In genomic region chr18:9907867-9908266, GRCh38 we compare ENCODE assay signal across 2 cellular contexts.
A peak's percentile ranks its signal among the peaks of the same experiment; 100 is the strongest.
TF ChIP-seq lines count a peak whose summit lies in the region.

No MANE protein-coding gene starts in this region.

TF ChIP-seq in HepG2, 621 proteins besides CTCF, POLR2A, EP300 and RAD21:
- TF ChIP-seq BRF2 (CRISPR knock-in tag; IDR thresholded peaks at IDR 0.05) = no peak
- TF ChIP-seq CREB1 (IDR thresholded peaks at IDR 0.05) = 0 out of 2 replicates have a peak, but pooled peaks have one; percentile 12
- no peak for TF ChIP-seq CREB1 (CRISPR knock-in tag; IDR thresholded peaks at IDR 0.05)

TF ChIP-seq in HEK293, 187 proteins besides CTCF, POLR2A, EP300 and RAD21 (continues in another document):
- TF ChIP-seq ATF2 (tag by site-specific recombination; IDR thresholded peaks at IDR 0.05; ENCODE audit: low read depth) (0 out of 2 replicates have a peak, but pooled peaks have one; percentile 31), ZNF645 (tag by site-specific recombination; IDR thresholded peaks at IDR 0.05) (no peak), ZNF335 (tag by site-specific recombination; conservative IDR thresholded peaks at IDR 0.05) (0 out of 2 replicates have a peak, but pooled peaks have one; percentile 8), ZBTB8A (tag by site-specific recombination; IDR thresholded peaks at IDR 0.05) (no peak), WT1 (tag by site-specific recombination; IDR thresholded peaks at IDR 0.05) (no peak), ZNF747 (tag by site-specific recombination; IDR thresholded peaks at IDR 0.05) (no peak), ZBTB17 (tag by site-specific recombination; IDR thresholded peaks at IDR 0.05) (no peak), ZNF16 (tag by site-specific recombination; IDR thresholded peaks at IDR 0.05; ENCODE audit: low read depth) (no peak), ZSCAN18 (tag by site-specific recombination; IDR thresholded peaks at IDR 0.05) (no peak), ZNF664 (tag by site-specific recombination; IDR thresholded peaks at IDR 0.05) (no peak), ZNF488 (tag by site-specific recombination; IDR thresholded peaks at IDR 0.05) (no peak), ZSCAN16 (tag by site-specific recombination; IDR thresholded peaks at IDR 0.05) (no peak), ZNF138 (tag by site-specific recombination; IDR thresholded peaks at IDR 0.05; ENCODE audit: borderline replicate concordance) (no peak), ZNF549 (tag by site-specific recombination; IDR thresholded peaks at IDR 0.05) (no peak), REPIN1 (tag by site-specific recombination; IDR thresholded peaks at IDR 0.05; ENCODE audit: low read depth) (no peak), SP7 (tag by site-specific recombination; IDR thresholded peaks at IDR 0.05) (peak; percentile 80), ZNF223 (tag by site-specific recombination; IDR thresholded peaks at IDR 0.05) (no peak), ZNF596 (tag by site-specific recombination; IDR thresholded peaks at IDR 0.05) (no peak), ZNF837 (tag by site-specific recombination; IDR thresholded peaks at IDR 0.05) (no peak), ZNF792 (tag by site-specific recombination; IDR thresholded peaks at IDR 0.05) (no peak), ZNF843 (tag by site-specific recombination; IDR thresholded peaks at IDR 0.05) (0 out of 2 replicates have a peak, but pooled peaks have one; percentile 21), ZNF530 (tag by site-specific recombination; IDR thresholded peaks at IDR 0.05; ENCODE audit: low read depth) (no peak), ZNF600 (tag by site-specific recombination; IDR thresholded peaks at IDR 0.05) (no peak), HIC1 (tag by site-specific recombination; IDR thresholded peaks at IDR 0.05) (no peak), YY1 (tag by site-specific recombination; IDR thresholded peaks at IDR 0.05) (no peak), ZNF692 (tag by site-specific recombination; IDR thresholded peaks at IDR 0.05) (no peak), ZNF26 (tag by site-specific recombination; IDR thresholded peaks at IDR 0.05) (no peak), ZNF776 (tag by site-specific recombination; IDR thresholded peaks at IDR 0.05; ENCODE audit: borderline replicate concordance) (no peak), ZNF37A (tag by site-specific recombination; IDR thresholded peaks at IDR 0.05) (no peak), ZNF202 (tag by site-specific recombination; IDR thresholded peaks at IDR 0.05; ENCODE audit: borderline replicate concordance) (no peak), OVOL3 (tag by site-specific recombination; IDR thresholded peaks at IDR 0.05) (no peak), ZNF561 (tag by site-specific recombination; IDR thresholded peaks at IDR 0.05; ENCODE audit: borderline replicate concordance) (no peak), ZNF211 (tag by site-specific recombination; IDR thresholded peaks at IDR 0.05; ENCODE audit: low read depth) (no peak), ZNF24 (tag by site-specific recombination; IDR thresholded peaks at IDR 0.05) (no peak), ZXDB (tag by site-specific recombination; IDR thresholded peaks at IDR 0.05) (0 out of 2 replicates have a peak, but pooled peaks have one; percentile 13), ZNF473 (tag by site-specific recombination; IDR thresholded peaks at IDR 0.05) (no peak), ZNF148 (tag by site-specific recombination; IDR thresholded peaks at IDR 0.05; ENCODE audit: borderline replicate concordance) (no peak), PRDM6 (tag by site-specific recombination; IDR thresholded peaks at IDR 0.05) (peak; percentile 55), KLF8 (tag by site-specific recombination; IDR thresholded peaks at IDR 0.05) (no peak), ZNF639 (tag by site-specific recombination; IDR thresholded peaks at IDR 0.05) (peak; percentile 30; the same call in 1 of the 2 replicates), TRIM28 (IDR thresholded peaks at IDR 0.05; ENCODE audit: borderline replicate concordance, low read length) (no peak; the same call in 1 of the 2 replicates), GFI1B (tag by site-specific recombination; IDR thresholded peaks at IDR 0.05) (0 out of 2 replicates have a peak, but pooled peaks have one; percentile 50), ZIC2 (tag by site-specific recombination; IDR thresholded peaks at IDR 0.05) (0 out of 2 replicates have a peak, but pooled peaks have one; percentile 20), INSM2 (tag by site-specific recombination; IDR thresholded peaks at IDR 0.05) (no peak)
